Comparison of ENCODE assay signal across 8 cellular contexts in the genomic region with DNA sequence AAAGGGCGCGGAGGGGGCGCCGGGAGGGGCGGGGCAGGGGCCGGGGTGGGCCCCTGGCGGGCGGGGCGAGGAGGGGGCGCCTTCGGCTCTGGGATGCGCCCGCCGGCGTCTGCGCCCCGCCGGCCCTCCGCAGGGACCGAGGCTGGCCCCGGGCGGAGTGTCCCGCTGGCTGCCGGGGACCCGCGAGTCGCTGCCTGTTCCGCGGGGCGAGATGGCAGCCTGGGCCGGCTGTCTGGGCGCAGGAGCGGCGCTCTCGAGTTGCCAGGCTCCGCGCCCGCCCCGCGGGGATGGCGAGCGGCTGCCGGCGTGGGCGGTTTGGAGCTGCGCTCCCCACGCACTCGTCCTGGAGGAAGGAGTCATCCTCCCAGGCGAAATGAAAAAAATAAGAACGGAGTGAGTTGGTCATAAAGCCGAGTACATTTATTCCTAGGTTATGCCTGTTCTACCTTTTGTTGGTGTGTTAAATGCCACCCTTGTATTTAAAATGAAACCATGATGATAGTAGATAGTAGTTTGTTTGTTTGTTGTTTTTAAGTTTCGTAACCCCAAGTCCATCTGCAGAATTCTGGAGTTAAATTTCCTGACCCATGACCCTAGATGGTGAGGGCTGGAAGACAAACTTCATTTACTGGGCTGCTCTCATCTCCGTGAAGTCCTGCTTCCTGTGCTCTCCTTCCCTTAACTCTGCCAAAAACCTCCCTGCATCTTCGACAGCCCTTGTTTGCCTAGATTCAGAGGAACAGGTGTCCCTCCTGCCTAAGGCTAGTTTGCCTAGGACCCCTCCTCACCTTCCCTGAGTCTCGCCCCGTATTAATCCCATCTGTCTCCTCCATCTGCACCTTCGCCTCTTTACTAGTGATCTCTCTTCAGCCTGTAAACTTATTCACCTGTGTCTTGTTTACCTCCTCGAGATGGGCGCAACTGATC. TPM values are rescaled to one million over a fixed set of nuclear protein-coding genes. Genes with fewer than 3 reads are reported as not detected.
DNase-seq lines count a peak whose midpoint lies in the region; ATAC-seq and TF ChIP-seq lines count a peak whose summit lies in the region.

No MANE protein-coding gene starts in this region.

- H3K27ac ChIP-seq in Peyer's patch (peak overlapping the region; percentile 63 to 85 (median 72)), iPS-18a (ENCODE audit: low read length) (no peak overlapping the region), skeletal muscle tissue (ENCODE audit: low read depth, low read length) (no peak overlapping the region)

- DNase-seq in ELR (ENCODE audit: low read depth) (peak; percentile 46), Peyer's patch (peak in 1 of 3 donors; percentile 36), astrocyte of the spinal cord (ENCODE audit: low read depth, low spot score) (peak; percentile 9)

- H3K4me3 ChIP-seq in Peyer's patch, result peak overlapping the region; percentile 51 to 72 (median 67)
- H3K4me3 ChIP-seq in astrocyte of the spinal cord (ENCODE audit: low read depth, low read length), result peak overlapping the region; percentile 47
- peak overlapping the region; percentile 64 for H3K4me3 ChIP-seq in iPS-18a (ENCODE audit: low read length)
- H3K4me3 ChIP-seq in skeletal muscle tissue (ENCODE audit: low read length in 3 of 3), result peak overlapping the region; percentile 54 to 71 (median 62)

- H3K27me3 ChIP-seq in Peyer's patch, result peaks cover 0 to 9% of the 10 kb centered on the region in 2 donors
- H3K27me3 ChIP-seq in iPS-18a (ENCODE audit: control insufficient read depth, insufficient read depth, low read length), result peaks cover 65% of the 10 kb centered on the region
- H3K27me3 ChIP-seq in skeletal muscle tissue (ENCODE audit: control insufficient read depth in 3 of 3, insufficient read depth in 3 of 3, low read length in 3 of 3), result peaks cover 20 to 39% (median 38%) of the 10 kb centered on the region in 3 donors

- H3K9ac ChIP-seq in iPS-18a (ENCODE audit: low read length) (no peak overlapping the region), skeletal muscle tissue (ENCODE audit: low read depth in 1 of 3, low read length in 3 of 3) (peak overlapping the region; percentile 21 to 74 (median 38))

- no peaks in the 10 kb centered on the region for H3K9me3 ChIP-seq in Peyer's patch
- H3K9me3 ChIP-seq in iPS-18a (ENCODE audit: control insufficient read depth, low read depth, low read length), result no peaks in the 10 kb centered on the region
- no peaks in the 10 kb centered on the region for H3K9me3 ChIP-seq in skeletal muscle tissue (ENCODE audit: control insufficient read depth in 3 of 3, low read length in 3 of 3)

- ATAC-seq in GM21381 (IDR thresholded peaks at IDR 0.05; ENCODE audit: unreplicated experiment) (no peak), HG03025 (IDR thresholded peaks at IDR 0.05; ENCODE audit: low FRiP score, unreplicated experiment) (no peak), HG02973 (IDR thresholded peaks at IDR 0.05; ENCODE audit: unreplicated experiment) (no peak)

- no peak for TF ChIP-seq POLR2A in Peyer's patch (IDR thresholded peaks at IDR 0.05)

- in situ Hi-C loops in astrocyte of the spinal cord (cut with HindIII; ENCODE audit: low sequenced_read_pairs), result no loop called here

- peaks cover 0 to 22% (median 6%) of the 10 kb centered on the region in 4 donors for H3K4me1 ChIP-seq in Peyer's patch
- H3K4me1 ChIP-seq in iPS-18a (ENCODE audit: control insufficient read depth, low read depth, low read length), result peaks cover 18% of the 10 kb centered on the region
- H3K4me1 ChIP-seq in skeletal muscle tissue (ENCODE audit: control insufficient read depth in 3 of 3, insufficient read depth in 3 of 3, low read length in 3 of 3), result peaks cover 7 to 15% (median 12%) of the 10 kb centered on the region in 3 donors

- H3K36me3 ChIP-seq in Peyer's patch (no peaks in the 10 kb centered on the region), iPS-18a (ENCODE audit: control insufficient read depth, low read depth, low read length) (no peaks in the 10 kb centered on the region), skeletal muscle tissue (ENCODE audit: control insufficient read depth in 3 of 3, insufficient read depth in 3 of 3, low read length in 3 of 3) (no peaks in the 10 kb centered on the region)

- no peak for TF ChIP-seq CTCF in Peyer's patch (IDR thresholded peaks at IDR 0.05)
- TF ChIP-seq CTCF in astrocyte of the spinal cord (IDR thresholded peaks at IDR 0.05; ENCODE audit: low read depth, low read length), result no peak

RNA-seq across cellular contexts. Expression of a gene that starts 32.8 kb away (rescaled TPM):
- total RNA-seq in Peyer's patch (100 to 1,000 TPM; 132 to 345 (median 190) TPM), skeletal muscle tissue (283 TPM)

RNA-seq across cellular contexts. Expression of a gene that starts 54.7 kb away (rescaled TPM):
- total RNA-seq in Peyer's patch (not detected), skeletal muscle tissue (not detected)

Comparison
In these comparisons a context has a peak if more than half of its experiments do, and no peak if none do; other contexts are left out.
1. H3K27ac ChIP-seq: peak in Peyer's patch (4 of 4); none in iPS-18a (single experiment) and skeletal muscle tissue (single experiment).
2. Peak in every context shown above with its lines, with median percentiles within 50 percentile points of each other: H3K4me3 ChIP-seq.